Comparison of ENCODE assay signal across 8 cellular contexts in genomic region chr13:20121154-20121515, GRCh38. TPM values are rescaled to one million over a fixed set of nuclear protein-coding genes. Genes with fewer than 3 reads are reported as not detected.
DNase-seq lines count a peak whose midpoint lies in the region; TF ChIP-seq lines count a peak whose summit lies in the region.
"Had no signal": no experiment of that assay in that cellular context is flagged by ENCODE, and none has a peak within 500 bp of the region (broad histone marks: within the 10 kb centered on the region; RNA-seq: fewer than 3 reads in every experiment).

No MANE protein-coding gene starts in this region.

- H3K27ac Mint-ChIP-seq in dendritic cell treated with granulocyte-macrophage colony-stimulating factor and Interleukin-4, amounts not matched to agents 40 ng/mL and 50 ng/mL, for 4 days = peak overlapping the region; percentile 90

- H3K27me3 Mint-ChIP-seq in dendritic cell treated with granulocyte-macrophage colony-stimulating factor and Interleukin-4, amounts not matched to agents 40 ng/mL and 50 ng/mL, for 4 days = peaks cover 15% of the 10 kb centered on the region

- no peak for TF ChIP-seq CTCF in GM12865 (IDR thresholded peaks at IDR 0.05; ENCODE audit: insufficient read depth, low read depth, low read length, missing control alignments)
- no peak for TF ChIP-seq CTCF in GM10266 (IDR thresholded peaks at IDR 0.05; ENCODE audit: control insufficient read depth, insufficient read depth, low read depth, missing control alignments)

- intact Hi-C loops in dendritic cell treated with granulocyte-macrophage colony-stimulating factor and Interleukin-4, amounts not matched to agents 40 ng/mL and 50 ng/mL, for 4 days (cut with micrococcal nuclease) = no loop called here

- H3K4me3 ChIP-seq in GM12865 (ENCODE audit: low read depth, low read length) = peak overlapping the region; percentile 67

- H3K9me3 Mint-ChIP-seq in dendritic cell treated with granulocyte-macrophage colony-stimulating factor and Interleukin-4, amounts not matched to agents 40 ng/mL and 50 ng/mL, for 4 days = no peaks in the 10 kb centered on the region

- peaks cover 28% of the 10 kb centered on the region for H3K4me1 Mint-ChIP-seq in dendritic cell treated with granulocyte-macrophage colony-stimulating factor and Interleukin-4, amounts not matched to agents 40 ng/mL and 50 ng/mL, for 4 days (ENCODE audit: low read depth)

- H3K36me3 Mint-ChIP-seq in dendritic cell treated with granulocyte-macrophage colony-stimulating factor and Interleukin-4, amounts not matched to agents 40 ng/mL and 50 ng/mL, for 4 days (ENCODE audit: low read depth) = no peaks in the 10 kb centered on the region

- peak overlapping the region; percentile 67 for H3K4me3 Mint-ChIP-seq in dendritic cell treated with granulocyte-macrophage colony-stimulating factor and Interleukin-4, amounts not matched to agents 40 ng/mL and 50 ng/mL, for 4 days

- DNase-seq in GM12865 (ENCODE audit: low read depth) (no peak), NOMO-1 treated with DMSO at 0.1 percent for 48 hours (lab: John Stamatoyannopoulos, UW; ENCODE audit: unreplicated experiment) (peak; percentile 88), renal cortical epithelial cell (ENCODE audit: low read depth) (peak; percentile 59), GM10266 (ENCODE audit: extremely low spot score) (no peak), T-helper 9 cell (no peak), NCI-H187 (lab: John Stamatoyannopoulos, UW) (no peak)
- DNase-seq: aorta had no signal

RNA-seq across cellular contexts. Expression of gene GJA3, which starts 39.7 kb away (rescaled TPM):
- total RNA-seq in renal cortical epithelial cell = 0.05 TPM in 1 of 2 replicates, not detected in the other

Comparison
In these comparisons a context has a peak if more than half of its experiments do, and no peak if none do; other contexts are left out.
1. DNase-seq: peak in NOMO-1 treated with DMSO at 0.1 percent for 48 hours (single experiment) and renal cortical epithelial cell (single experiment); none in GM12865 (single experiment), GM10266 (single experiment), T-helper 9 cell (single experiment) and NCI-H187 (0 of 2).